Comparison of ENCODE assay signal across 19 cellular contexts in the genomic region with DNA sequence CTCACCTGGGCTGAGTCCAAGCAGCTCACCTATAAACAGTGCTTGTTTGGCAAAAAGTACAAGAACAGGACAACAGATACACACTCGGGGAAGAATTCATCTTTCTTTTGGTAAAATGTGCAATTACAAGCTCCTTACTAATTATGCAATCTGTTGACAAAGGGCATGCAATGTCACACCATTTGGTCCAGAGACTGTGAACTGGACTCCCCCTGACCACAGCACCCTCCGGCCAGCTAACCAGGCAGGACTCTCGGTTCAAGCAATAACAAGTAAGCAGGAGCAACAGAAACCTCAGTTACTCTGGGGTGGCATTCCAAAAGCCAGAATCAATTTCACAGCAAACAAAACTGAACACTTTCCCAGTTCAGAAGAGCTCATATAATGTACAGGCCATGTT.
DNase-seq lines count a peak whose midpoint lies in the region; ATAC-seq, FAIRE-seq and TF ChIP-seq lines count a peak whose summit lies in the region.
"Had no signal": no experiment of that assay in that cellular context is flagged by ENCODE, and none has a peak within 500 bp of the region (broad histone marks: within the 10 kb centered on the region; RNA-seq: fewer than 3 reads in every experiment).

No MANE protein-coding gene starts in this region.

- TF ChIP-seq POLR2A in K562 (conservative IDR thresholded peaks at IDR 0.05): no peak

- H3K4me3 Mint-ChIP-seq in progenitor cell of endocrine pancreas (ENCODE audit: low read depth): no peak overlapping the region

- H3K79me2 ChIP-seq in DND-41 (ENCODE audit: insufficient read depth, low read length): peaks cover 88% of the 10 kb centered on the region
- peaks cover 57% of the 10 kb centered on the region for H3K79me2 ChIP-seq in K562 (ENCODE audit: control insufficient read depth, insufficient read depth, low read length)

- POLR2A ChIA-PET in K562 (lab: Yijun Ruan, JAX): interaction anchor here (0.9 kb wide), 1 partner anchor 14 kb away, joined by 5 read pairs; no protein-coding TSS in a partner anchor

- CTCF ChIA-PET in K562 (lab: Yijun Ruan, JAX; ENCODE audit: low intra/inter-chr PET ratio): no interaction called here

- H3K4me2 ChIP-seq in DND-41 (ENCODE audit: insufficient read depth, low read length) (no peak overlapping the region), K562 (ENCODE audit: insufficient read depth, low read length) (no peak overlapping the region)

- no peaks in the 10 kb centered on the region for H3K9me1 ChIP-seq in K562 (ENCODE audit: control insufficient read depth, insufficient read depth, low read length)

- no peak for TF ChIP-seq RAD21 in K562 (CRISPR knock-in tag; conservative IDR thresholded peaks at IDR 0.05 in 1 of 2, IDR thresholded peaks at IDR 0.05 in 1 of 2)

- peak overlapping the region; percentile 50 for H3K27ac Mint-ChIP-seq in progenitor cell of endocrine pancreas

- H3K9me3 ChIP-seq in DND-41 (ENCODE audit: insufficient read depth, low read length, severe bottlenecking): no peaks in the 10 kb centered on the region
- no peaks in the 10 kb centered on the region for H3K9me3 ChIP-seq in K562 (replicated peaks; ENCODE audit: control insufficient read depth, insufficient read depth, low read depth, low read length)
- H3K9me3 ChIP-seq: Caco-2 had no signal

- WGBS in K562 (ENCODE audit: insufficient coverage, low coverage, missing lambda C conversion rate): 70% methylated on average over 3 of the region's 3 CpGs

- ATAC-seq in DND-41 (ENCODE audit: insufficient read depth, low read depth): no peak
- no peak; the same call in 1 of the 3 replicates for ATAC-seq in K562
- no peak for ATAC-seq in GM21447 (IDR thresholded peaks at IDR 0.05; ENCODE audit: unreplicated experiment)
- ATAC-seq: Panc1 had no signal

- BruUV-seq in K562 (replicated peaks; lab: Mats Ljungman, UMichigan): no TSS peak

- H3K9ac ChIP-seq in DND-41 (ENCODE audit: low read depth, low read length) (peak overlapping the region; percentile 29), K562 (ENCODE audit: insufficient read depth in 1 of 2, low read depth in 2 of 2, low read length in 2 of 2) (no peak overlapping the region)

- DNase-seq in DND-41 (no peak), LNCaP clone FGC (ENCODE audit: low read depth) (peak; percentile 54), K562 (ENCODE audit: extremely low read depth in 1 of 4, low spot score in 3 of 4) (no peak), progenitor cell of endocrine pancreas (ENCODE audit: low spot score, unreplicated experiment) (no peak), foreskin fibroblast (no peak), occipital lobe (lab: John Stamatoyannopoulos, UW) (no peak)
- DNase-seq: Caco-2, DMS153, EL, HCEC 1CT, KG1, NCI-H1105 treated with DMSO at 0.1 percent for 48 hours, NCI-H1694 treated with DMSO at 0.1 percent for 48 hours, NCI-H2107, NCI-H2227 treated with DMSO at 0.1 percent for 48 hours, NCI-H524 had no signal

- intact Hi-C loops in K562 (cut with micrococcal nuclease): no loop called here

- H3K36me3 ChIP-seq in DND-41 (ENCODE audit: insufficient read depth, low read length) (peaks cover 52% of the 10 kb centered on the region), K562 (ENCODE audit: control insufficient read depth, insufficient read depth, low read length) (peaks cover 37% of the 10 kb centered on the region)

- peaks cover 23% of the 10 kb centered on the region for H3K36me3 Mint-ChIP-seq in progenitor cell of endocrine pancreas (ENCODE audit: insufficient read depth)

- H3K27me3 Mint-ChIP-seq in progenitor cell of endocrine pancreas: no peaks in the 10 kb centered on the region

- H3K27ac ChIP-seq in DND-41 (ENCODE audit: low read length) (peak overlapping the region; percentile 86), K562 (ENCODE audit: extremely low read depth, low read depth, low read length) (no peak overlapping the region)
- H3K27ac ChIP-seq: C4-2B had no signal

- H4K20me1 ChIP-seq in DND-41 (ENCODE audit: insufficient read depth, low read length) (no peaks in the 10 kb centered on the region), K562 (replicated peaks; ENCODE audit: control insufficient read depth, insufficient read depth, low read length) (no peaks in the 10 kb centered on the region)

- no peak overlapping the region for H3K4me3 ChIP-seq in DND-41 (ENCODE audit: low read depth in 1 of 2, low read length in 2 of 2)
- H3K4me3 ChIP-seq in LNCaP clone FGC (ENCODE audit: low read depth, low read length): no peak overlapping the region
- no peak overlapping the region for H3K4me3 ChIP-seq in K562
- no peak overlapping the region for H3K4me3 ChIP-seq in foreskin fibroblast (ENCODE audit: low read depth in 1 of 2, low read length in 2 of 2)

- no peak for TF ChIP-seq EP300 in K562 (IDR thresholded peaks at IDR 0.05; ENCODE audit: low read length)

- TF ChIP-seq CTCF in DND-41 (IDR thresholded peaks at IDR 0.05; ENCODE audit: borderline replicate concordance, extremely low read depth, low read length, poor library complexity, severe bottlenecking) (no peak), LNCaP clone FGC (IDR thresholded peaks at IDR 0.05; ENCODE audit: control insufficient read depth, extremely low read depth, insufficient read depth) (no peak), K562 (IDR thresholded peaks at IDR 0.05 in 2 of 3, conservative IDR thresholded peaks at IDR 0.05 in 1 of 3; ENCODE audit: insufficient read depth in 2 of 3, low read depth in 1 of 3, low read length in 3 of 3) (no peak), progenitor cell of endocrine pancreas (IDR thresholded peaks at IDR 0.05; ENCODE audit: unreplicated experiment) (no peak), foreskin fibroblast (IDR thresholded peaks at IDR 0.05; ENCODE audit: low read depth, low read length) (no peak)

- FAIRE-seq in K562 (lab: Jason Lieb, UNC): no peak

- no peaks in the 10 kb centered on the region for H3K9me3 Mint-ChIP-seq in progenitor cell of endocrine pancreas (ENCODE audit: low read depth)

- H3K27me3 ChIP-seq in DND-41 (ENCODE audit: insufficient read depth, low read length, poor library complexity) (no peaks in the 10 kb centered on the region), K562 (ENCODE audit: control insufficient read depth in 2 of 2, insufficient read depth in 2 of 2, low read length in 2 of 2) (no peaks in the 10 kb centered on the region)

- H2AFZ ChIP-seq in DND-41 (ENCODE audit: low read depth, low read length): no peak overlapping the region
- no peak overlapping the region for H2AFZ ChIP-seq in K562 (ENCODE audit: low read depth, low read length)

- in situ Hi-C loops in K562 (cut with MboI): no loop called here

- peaks cover 16% of the 10 kb centered on the region for H3K4me1 Mint-ChIP-seq in progenitor cell of endocrine pancreas (ENCODE audit: low read depth)

- H3K4me1 ChIP-seq in DND-41 (ENCODE audit: insufficient read depth, low read length) (peaks cover 64% of the 10 kb centered on the region), K562 (replicated peaks in 1 of 2; ENCODE audit: control insufficient read depth in 2 of 2, insufficient read depth in 2 of 2, low read length in 2 of 2) (peaks cover 0 to 16% of the 10 kb centered on the region in 2 experiments; a peak in 3 of 5 replicates)
- H3K4me1 ChIP-seq: Caco-2 had no signal

TF ChIP-seq in K562, 482 proteins besides CTCF, POLR2A, EP300 and RAD21:
- TF ChIP-seq, protein P1, sequence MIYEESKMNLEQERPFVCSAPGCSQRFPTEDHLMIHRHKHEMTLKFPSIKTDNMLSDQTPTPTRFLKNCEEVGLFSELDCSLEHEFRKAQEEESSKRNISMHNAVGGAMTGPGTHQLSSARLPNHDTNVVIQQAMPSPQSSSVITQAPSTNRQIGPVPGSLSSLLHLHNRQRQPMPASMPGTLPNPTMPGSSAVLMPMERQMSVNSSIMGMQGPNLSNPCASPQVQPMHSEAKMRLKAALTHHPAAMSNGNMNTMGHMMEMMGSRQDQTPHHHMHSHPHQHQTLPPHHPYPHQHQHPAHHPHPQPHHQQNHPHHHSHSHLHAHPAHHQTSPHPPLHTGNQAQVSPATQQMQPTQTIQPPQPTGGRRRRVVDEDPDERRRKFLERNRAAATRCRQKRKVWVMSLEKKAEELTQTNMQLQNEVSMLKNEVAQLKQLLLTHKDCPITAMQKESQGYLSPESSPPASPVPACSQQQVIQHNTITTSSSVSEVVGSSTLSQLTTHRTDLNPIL (CRISPR knock-in tag; IDR thresholded peaks at IDR 0.05): no peak
- no peak for TF ChIP-seq HDAC6 (IDR thresholded peaks at IDR 0.05; ENCODE audit: low read depth, low read length)
- 0 out of 2 replicates have a peak, but pooled peaks have one; percentile 7 for TF ChIP-seq CEBPB (tag; IDR thresholded peaks at IDR 0.05)
- TF ChIP-seq, protein P2, sequence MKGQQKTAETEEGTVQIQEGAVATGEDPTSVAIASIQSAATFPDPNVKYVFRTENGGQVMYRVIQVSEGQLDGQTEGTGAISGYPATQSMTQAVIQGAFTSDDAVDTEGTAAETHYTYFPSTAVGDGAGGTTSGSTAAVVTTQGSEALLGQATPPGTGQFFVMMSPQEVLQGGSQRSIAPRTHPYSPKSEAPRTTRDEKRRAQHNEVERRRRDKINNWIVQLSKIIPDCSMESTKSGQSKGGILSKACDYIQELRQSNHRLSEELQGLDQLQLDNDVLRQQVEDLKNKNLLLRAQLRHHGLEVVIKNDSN (CRISPR knock-in tag; IDR thresholded peaks at IDR 0.05): no peak
- TF ChIP-seq CBFA2T3 (IDR thresholded peaks at IDR 0.05): no peak
- TF ChIP-seq, protein P3, sequence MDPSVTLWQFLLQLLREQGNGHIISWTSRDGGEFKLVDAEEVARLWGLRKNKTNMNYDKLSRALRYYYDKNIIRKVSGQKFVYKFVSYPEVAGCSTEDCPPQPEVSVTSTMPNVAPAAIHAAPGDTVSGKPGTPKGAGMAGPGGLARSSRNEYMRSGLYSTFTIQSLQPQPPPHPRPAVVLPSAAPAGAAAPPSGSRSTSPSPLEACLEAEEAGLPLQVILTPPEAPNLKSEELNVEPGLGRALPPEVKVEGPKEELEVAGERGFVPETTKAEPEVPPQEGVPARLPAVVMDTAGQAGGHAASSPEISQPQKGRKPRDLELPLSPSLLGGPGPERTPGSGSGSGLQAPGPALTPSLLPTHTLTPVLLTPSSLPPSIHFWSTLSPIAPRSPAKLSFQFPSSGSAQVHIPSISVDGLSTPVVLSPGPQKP (CRISPR knock-in tag; IDR thresholded peaks at IDR 0.05): no peak
- no peak for TF ChIP-seq ZNF3 (CRISPR knock-in tag; IDR thresholded peaks at IDR 0.05)
- TF ChIP-seq TRIM28 (IDR thresholded peaks at IDR 0.05): no peak
- no peak for TF ChIP-seq MTF1 (CRISPR knock-in tag; IDR thresholded peaks at IDR 0.05; ENCODE audit: borderline replicate concordance)
